18 cellular contexts compared by ENCODE assay signal in genomic region chr11:61806785-61807184, GRCh38. TPM values are rescaled to one million over a fixed set of nuclear protein-coding genes. Genes with fewer than 3 reads are reported as not detected.
A peak's percentile ranks its signal among the peaks of the same experiment; 100 is the strongest.
DNase-seq lines count a peak whose midpoint lies in the region; ATAC-seq, FAIRE-seq and TF ChIP-seq lines count a peak whose summit lies in the region.
"Had no signal": no experiment of that assay in that cellular context is flagged by ENCODE, and none has a peak within 500 bp of the region (broad histone marks: within the 10 kb centered on the region; RNA-seq: fewer than 3 reads in every experiment).

No MANE protein-coding gene starts in this region.

- WGBS in HepG2 (ENCODE audit: low lambda C conversion rate) = 97% methylated on average over 5 of the region's 5 CpGs
- 78% methylated on average over 5 of the region's 5 CpGs for WGBS in right lobe of liver (ENCODE audit: insufficient coverage, low coverage, low lambda C conversion rate, missing lambda C conversion rate)
- 89 to 98% (median 95%) methylated on average over 5 of the region's 5 CpGs for WGBS in spleen, 5 donors

- H3K27ac ChIP-seq in HepG2 (ENCODE audit: extremely low read length, insufficient read depth, low read length) = no peak overlapping the region
- no peak overlapping the region for H3K27ac ChIP-seq in right lobe of liver
- no peak overlapping the region for H3K27ac ChIP-seq in spleen
- H3K27ac ChIP-seq: BLaER1 had no signal

- no peaks in the 10 kb centered on the region for H3K79me2 ChIP-seq in HepG2 (ENCODE audit: insufficient read depth, low read length)

- POLR2A ChIA-PET in HepG2 (lab: Yijun Ruan, JAX) = interaction anchor here (1.8 kb wide), 1 partner anchor 8 kb away, joined by 6 read pairs; no protein-coding TSS in a partner anchor

- H3K27me3 ChIP-seq in HepG2 (ENCODE audit: control insufficient read depth in 1 of 2, insufficient read depth in 2 of 2, low read length in 2 of 2) = no peaks in the 10 kb centered on the region; a peak in 1 of 5 replicates
- no peaks in the 10 kb centered on the region for H3K27me3 ChIP-seq in right lobe of liver
- H3K27me3 ChIP-seq in spleen (replicated peaks in 1 of 7) = no peaks in the 10 kb centered on the region
- H3K27me3 ChIP-seq: BLaER1 had no signal

- H3K9me3 ChIP-seq in HepG2 (ENCODE audit: low read length) (no peaks in the 10 kb centered on the region), right lobe of liver (no peaks in the 10 kb centered on the region), spleen (no peaks in the 10 kb centered on the region)
- H3K9me3 ChIP-seq: BLaER1 had no signal

- H3K4me3 Mint-ChIP-seq in chondrocyte (ENCODE audit: unreplicated experiment) = no peak overlapping the region
- H3K4me3 Mint-ChIP-seq: CD14-positive monocyte; CD4-positive, alpha-beta memory T cell; GM23338; HFFc6 had no signal

- no peaks in the 10 kb centered on the region for H3K9me3 Mint-ChIP-seq in chondrocyte (ENCODE audit: low read depth)
- H3K9me3 Mint-ChIP-seq: CD4-positive, alpha-beta memory T cell; GM23338; HFFc6 had no signal

- no peak for FAIRE-seq in HepG2 (lab: Jason Lieb, UNC)
- FAIRE-seq in GM12891 (lab: Jason Lieb, UNC) = no peak
- FAIRE-seq in frontal cortex (lab: Jason Lieb, UNC) = no peak

- in situ Hi-C loops in HepG2 (cut with HindIII; ENCODE audit: extremely low pct_ligation_motif_present, low pct_unique_long_range_greater_than_20kb) = no loop called here

- H4K20me1 ChIP-seq in HepG2 (ENCODE audit: insufficient read depth, low read length) = no peaks in the 10 kb centered on the region

- TF ChIP-seq CTCF in HepG2 (CRISPR knock-in tag; IDR thresholded peaks at IDR 0.05) = no peak
- no peak for TF ChIP-seq CTCF in right lobe of liver (IDR thresholded peaks at IDR 0.05)
- no peak for TF ChIP-seq CTCF in chondrocyte (IDR thresholded peaks at IDR 0.05)
- no peak for TF ChIP-seq CTCF in spleen (IDR thresholded peaks at IDR 0.05 in 8 of 11, conservative IDR thresholded peaks at IDR 0.05 in 3 of 11)

- no peak for TF ChIP-seq RAD21 in HepG2 (CRISPR knock-in tag; IDR thresholded peaks at IDR 0.05)

- BruUV-seq in HepG2 (replicated peaks; lab: Mats Ljungman, UMichigan) = no TSS peak

- H3K27me3 Mint-ChIP-seq in chondrocyte (ENCODE audit: low read depth) = no peaks in the 10 kb centered on the region
- H3K27me3 Mint-ChIP-seq: CD4-positive, alpha-beta memory T cell had no signal

- H3K36me3 ChIP-seq in HepG2 (replicated peaks in 1 of 2; ENCODE audit: control insufficient read depth in 1 of 2, insufficient read depth in 2 of 2, low read length in 2 of 2) (peaks cover 33 to 92% of the 10 kb centered on the region in 2 experiments), right lobe of liver (peaks cover 0 to 31% (median 7%) of the 10 kb centered on the region in 4 donors), spleen (peaks cover 0 to 96% (median 15%) of the 10 kb centered on the region in 6 donors)

- ATAC-seq in HepG2 = no peak; the same call in 2 of the 3 replicates
- no peak for ATAC-seq in right lobe of liver
- ATAC-seq: GM23338, HCT116 had no signal

- no peak overlapping the region for H3K4me2 ChIP-seq in HepG2 (ENCODE audit: low read depth, low read length)
- H3K4me2 ChIP-seq: BLaER1, GM23338 had no signal

- no peak for TF ChIP-seq POLR2A in HepG2 (IDR thresholded peaks at IDR 0.05; ENCODE audit: insufficient read depth in 1 of 2, low read depth in 2 of 2, low read length in 2 of 2)
- no peak for TF ChIP-seq POLR2A in right lobe of liver (IDR thresholded peaks at IDR 0.05)
- no peak for TF ChIP-seq POLR2A in spleen (IDR thresholded peaks at IDR 0.05)
- no peak for TF ChIP-seq POLR2A in GM12891 (IDR thresholded peaks at IDR 0.05; ENCODE audit: low read depth, low read length)

- H3K4me1 Mint-ChIP-seq in chondrocyte (ENCODE audit: low read depth) = no peaks in the 10 kb centered on the region
- H3K4me1 Mint-ChIP-seq: CD4-positive, alpha-beta memory T cell; GM23338 had no signal

- intact Hi-C loops in HepG2 (cut with micrococcal nuclease; ENCODE audit: unreplicated experiment) = no loop called here
- intact Hi-C loops in right lobe of liver (cut with DNase I) = loop anchor here (10.0 kb wide), 2 partner anchors 78 to 88 kb away; partner anchors contain the start of gene FADS3 (in 1 of the 2)
- intact Hi-C loops in spleen (cut with DNase I; ENCODE audit: low total_unique reads) = no loop called here

- H3K4me1 ChIP-seq in HepG2 (ENCODE audit: insufficient read depth, low read length) (no peaks in the 10 kb centered on the region), right lobe of liver (no peaks in the 10 kb centered on the region), spleen (no peaks in the 10 kb centered on the region)
- H3K4me1 ChIP-seq: BLaER1 had no signal

- no peak overlapping the region for H2AFZ ChIP-seq in HepG2 (ENCODE audit: low read length)
- H2AFZ ChIP-seq: GM23338 had no signal

- TF ChIP-seq EP300 in HepG2 (IDR thresholded peaks at IDR 0.05; ENCODE audit: low read depth in 2 of 2, low read length in 2 of 2) (no peak), HepG2 (CRISPR knock-in tag; IDR thresholded peaks at IDR 0.05; ENCODE audit: borderline replicate concordance) (no peak)

- H3K36me3 Mint-ChIP-seq in chondrocyte (ENCODE audit: low read depth) = peaks cover 29% of the 10 kb centered on the region
- H3K36me3 Mint-ChIP-seq: CD4-positive, alpha-beta memory T cell had no signal

- CTCF ChIA-PET in HepG2 (lab: Yijun Ruan, JAX; ENCODE audit: low intra/inter-chr PET ratio, low total read pairs) = no interaction called here

- H3K9ac ChIP-seq in HepG2 (ENCODE audit: insufficient read depth, low read depth, low read length) = no peak overlapping the region
- H3K9ac ChIP-seq: BLaER1 had no signal

- H3K4me3 ChIP-seq in HepG2 (replicated peaks in 1 of 3; ENCODE audit: insufficient read depth in 1 of 3, low read depth in 2 of 3, low read length in 3 of 3) = no peak overlapping the region
- H3K4me3 ChIP-seq in right lobe of liver = no peak overlapping the region
- H3K4me3 ChIP-seq in spleen = no peak overlapping the region
- H3K4me3 ChIP-seq: BLaER1, GM23338 had no signal

- no peak for DNase-seq in HepG2 (ENCODE audit: low spot score)
- no peak for DNase-seq in right lobe of liver
- peak; percentile 35 for DNase-seq in chondrocyte (ENCODE audit: low spot score)
- DNase-seq in spleen = peak; percentile 30
- no peak for DNase-seq in mucosa of gallbladder (ENCODE audit: low spot score)
- DNase-seq in GM12891 (ENCODE audit: insufficient read length, low spot score) = no peak
- DNase-seq in frontal cortex (ENCODE audit: low spot score in 2 of 2) = no peak
- DNase-seq: 8988T; CD4-positive, alpha-beta memory T cell; DMS153; DMS79; GDM1; H7; HFFc6 had no signal

- H3K27ac Mint-ChIP-seq in chondrocyte (ENCODE audit: unreplicated experiment) = no peak overlapping the region
- H3K27ac Mint-ChIP-seq: GM23338, HFFc6 had no signal

RNA-seq across cellular contexts. Expression of gene FADS1, which starts 10.0 kb away (rescaled TPM):
- total RNA-seq in HepG2 (2016; rRNA removed; fragmentation: Illumina TruSeq; extraction: Trizol) = 65.8 and 108 TPM in 2 replicates
- 28.4 and 32.7 TPM in 2 replicates for total RNA-seq in HepG2 (2016; cell fraction: cytosol; rRNA removed; fragmentation: Illumina TruSeq; extraction: Trizol; ENCODE audit: low read depth)
- total RNA-seq in HepG2 (2016; cell fraction: insoluble cytoplasmic fraction; rRNA removed; fragmentation: Illumina TruSeq; extraction: Trizol) = 63.3 and 108 TPM in 2 replicates
- 64.5 and 65.2 TPM in 2 replicates for total RNA-seq in HepG2 (2016; cell fraction: membrane; rRNA removed; fragmentation: Illumina TruSeq; extraction: Trizol)
- 91.8 and 110 TPM in 2 replicates for total RNA-seq in HepG2 (2016; cell fraction: nucleus; rRNA removed; fragmentation: Illumina TruSeq; extraction: Trizol)
- polyA plus RNA-seq in HepG2 (2011; rRNA removed) = 91.8 and 98.4 TPM in 2 replicates
- 80.8 and 110 TPM in 2 replicates for polyA plus RNA-seq in HepG2 (2011; cell fraction: cytosol; rRNA removed)
- polyA plus RNA-seq in HepG2 (2011; cell fraction: nucleus; rRNA removed) = 56.1 and 66.5 TPM in 2 replicates
- polyA plus RNA-seq in HepG2 (2012) = 70.6 and 81.6 TPM in 2 replicates
- 18.4 and 22.5 TPM in 2 replicates for polyA plus RNA-seq in HepG2 (2016; cell fraction: cytosol; fragmentation: Illumina TruSeq; extraction: Trizol; ENCODE audit: low read depth)
- polyA plus RNA-seq in HepG2 (2016; cell fraction: insoluble cytoplasmic fraction; fragmentation: Illumina TruSeq; extraction: Trizol; ENCODE audit: low read depth) = 56.1 and 57.8 TPM in 2 replicates
- 34.4 and 36.5 TPM in 2 replicates for polyA plus RNA-seq in HepG2 (2016; cell fraction: membrane; fragmentation: Illumina TruSeq; extraction: Trizol; ENCODE audit: low read depth)
- 134 TPM in 2 replicates for polyA plus RNA-seq in HepG2 (2016; cell fraction: nucleus; fragmentation: Illumina TruSeq; extraction: Trizol; ENCODE audit: insufficient read depth, low read depth)
- 305 and 789 TPM in 2 replicates for polyA minus RNA-seq in HepG2 (2011; rRNA and poly(A)+ RNA removed; ENCODE audit: low replicate concordance)
- 108 and 118 TPM in 2 replicates for polyA minus RNA-seq in HepG2 (2011; cell fraction: cytosol; rRNA and poly(A)+ RNA removed)
- polyA minus RNA-seq in HepG2 (2011; cell fraction: nucleus; rRNA and poly(A)+ RNA removed) = 63.0 and 82.7 TPM in 2 replicates
- total RNA-seq in right lobe of liver = 10 to 100 TPM; 18.3 to 87.6 (median 34.8) TPM
- total RNA-seq in chondrocyte = 72.6 to 95.5 TPM (median 74.6 TPM) in 3 replicates
- 10 to 100 TPM in 6 of 7 donors, 1 to 10 TPM in 1; 8.6 to 25.6 (median 12.9) TPM for total RNA-seq in spleen
- polyA plus RNA-seq in spleen = 1 to 10 TPM; 2.2 to 6.7 (median 3.3) TPM
- 23.4 TPM for total RNA-seq in mucosa of gallbladder
- polyA plus RNA-seq in GM12891 (2012; ENCODE audit: low read depth, missing spikeins) = 9.4 TPM
- 81.9 TPM for total RNA-seq in frontal cortex

RNA-seq across cellular contexts. Expression of gene FEN1, which starts 14.1 kb away (rescaled TPM):
- total RNA-seq in HepG2 (2016; rRNA removed; fragmentation: Illumina TruSeq; extraction: Trizol) (102 and 116 TPM in 2 replicates), right lobe of liver (10 to 100 TPM in 2 of 6 experiments, 1 to 10 TPM in 4; 4.0 to 13.3 (median 5.4) TPM), chondrocyte (12.6 to 27.1 TPM (median 13.2 TPM) in 3 replicates), spleen (10 to 100 TPM in 5 of 7 donors, 1 to 10 TPM in 2; 8.9 to 17.2 (median 14.8) TPM), mucosa of gallbladder (7.7 TPM), frontal cortex (15.9 TPM)
- total RNA-seq in HepG2 (2016; cell fraction: cytosol; rRNA removed; fragmentation: Illumina TruSeq; extraction: Trizol; ENCODE audit: low read depth) = 9.9 and 12.9 TPM in 2 replicates
- 103 and 117 TPM in 2 replicates for total RNA-seq in HepG2 (2016; cell fraction: insoluble cytoplasmic fraction; rRNA removed; fragmentation: Illumina TruSeq; extraction: Trizol)
- total RNA-seq in HepG2 (2016; cell fraction: membrane; rRNA removed; fragmentation: Illumina TruSeq; extraction: Trizol) = 25.3 and 31.0 TPM in 2 replicates
- total RNA-seq in HepG2 (2016; cell fraction: nucleus; rRNA removed; fragmentation: Illumina TruSeq; extraction: Trizol) = 47.5 and 54.1 TPM in 2 replicates
- polyA plus RNA-seq in HepG2 (2011; rRNA removed) (10.9 and 12.4 TPM in 2 replicates), spleen (10 to 100 TPM in 2 of 3 donors, 1 to 10 TPM in 1; 7.3 to 16.7 (median 15.9) TPM)
- 11.9 and 14.6 TPM in 2 replicates for polyA plus RNA-seq in HepG2 (2011; cell fraction: cytosol; rRNA removed)
- polyA plus RNA-seq in HepG2 (2011; cell fraction: nucleus; rRNA removed) = 4.0 and 5.3 TPM in 2 replicates
- polyA plus RNA-seq in HepG2 (2012) = 11.2 and 20.0 TPM in 2 replicates
- polyA plus RNA-seq in HepG2 (2016; cell fraction: cytosol; fragmentation: Illumina TruSeq; extraction: Trizol; ENCODE audit: low read depth) = 5.2 and 7.1 TPM in 2 replicates
- 94.2 and 98.7 TPM in 2 replicates for polyA plus RNA-seq in HepG2 (2016; cell fraction: insoluble cytoplasmic fraction; fragmentation: Illumina TruSeq; extraction: Trizol; ENCODE audit: low read depth)
- polyA plus RNA-seq in HepG2 (2016; cell fraction: membrane; fragmentation: Illumina TruSeq; extraction: Trizol; ENCODE audit: low read depth) = 12.2 and 15.7 TPM in 2 replicates
- 60.2 and 63.1 TPM in 2 replicates for polyA plus RNA-seq in HepG2 (2016; cell fraction: nucleus; fragmentation: Illumina TruSeq; extraction: Trizol; ENCODE audit: insufficient read depth, low read depth)
- polyA minus RNA-seq in HepG2 (2011; rRNA and poly(A)+ RNA removed; ENCODE audit: low replicate concordance) = 25.3 and 218 TPM in 2 replicates
- 7.6 and 10.2 TPM in 2 replicates for polyA minus RNA-seq in HepG2 (2011; cell fraction: cytosol; rRNA and poly(A)+ RNA removed)
- 10.8 and 11.8 TPM in 2 replicates for polyA minus RNA-seq in HepG2 (2011; cell fraction: nucleus; rRNA and poly(A)+ RNA removed)
- 73.7 TPM for polyA plus RNA-seq in GM12891 (2012; ENCODE audit: low read depth, missing spikeins)

RNA-seq across cellular contexts. Expression of gene TMEM258, which starts 14.4 kb away (rescaled TPM):
- total RNA-seq in HepG2 (2016; rRNA removed; fragmentation: Illumina TruSeq; extraction: Trizol) = 164 and 175 TPM in 2 replicates
- 124 and 186 TPM in 2 replicates for total RNA-seq in HepG2 (2016; cell fraction: cytosol; rRNA removed; fragmentation: Illumina TruSeq; extraction: Trizol; ENCODE audit: low read depth)
- total RNA-seq in HepG2 (2016; cell fraction: insoluble cytoplasmic fraction; rRNA removed; fragmentation: Illumina TruSeq; extraction: Trizol) = 157 and 180 TPM in 2 replicates
- total RNA-seq in HepG2 (2016; cell fraction: membrane; rRNA removed; fragmentation: Illumina TruSeq; extraction: Trizol) = 166 and 206 TPM in 2 replicates
- 83.5 and 96.3 TPM in 2 replicates for total RNA-seq in HepG2 (2016; cell fraction: nucleus; rRNA removed; fragmentation: Illumina TruSeq; extraction: Trizol)
- 363 and 424 TPM in 2 replicates for polyA plus RNA-seq in HepG2 (2011; rRNA removed)
- polyA plus RNA-seq in HepG2 (2011; cell fraction: cytosol; rRNA removed) = 333 and 381 TPM in 2 replicates
- 70.6 and 77.2 TPM in 2 replicates for polyA plus RNA-seq in HepG2 (2011; cell fraction: nucleus; rRNA removed)
- polyA plus RNA-seq in HepG2 (2012) = 225 and 301 TPM in 2 replicates
- polyA plus RNA-seq in HepG2 (2016; cell fraction: cytosol; fragmentation: Illumina TruSeq; extraction: Trizol; ENCODE audit: low read depth) = 181 and 226 TPM in 2 replicates
- 187 and 188 TPM in 2 replicates for polyA plus RNA-seq in HepG2 (2016; cell fraction: insoluble cytoplasmic fraction; fragmentation: Illumina TruSeq; extraction: Trizol; ENCODE audit: low read depth)
- 185 and 215 TPM in 2 replicates for polyA plus RNA-seq in HepG2 (2016; cell fraction: membrane; fragmentation: Illumina TruSeq; extraction: Trizol; ENCODE audit: low read depth)
- 173 and 175 TPM in 2 replicates for polyA plus RNA-seq in HepG2 (2016; cell fraction: nucleus; fragmentation: Illumina TruSeq; extraction: Trizol; ENCODE audit: insufficient read depth, low read depth)
- polyA minus RNA-seq in HepG2 (2011; rRNA and poly(A)+ RNA removed; ENCODE audit: low replicate concordance) = 153 and 413 TPM in 2 replicates
- 79.2 and 82.2 TPM in 2 replicates for polyA minus RNA-seq in HepG2 (2011; cell fraction: cytosol; rRNA and poly(A)+ RNA removed)
- polyA minus RNA-seq in HepG2 (2011; cell fraction: nucleus; rRNA and poly(A)+ RNA removed) = 54.3 and 55.7 TPM in 2 replicates
- 10 to 100 TPM; 31.6 to 74.5 (median 55.3) TPM for total RNA-seq in right lobe of liver
- total RNA-seq in chondrocyte = 103 to 133 TPM (median 106 TPM) in 3 replicates
- total RNA-seq in spleen = 10 to 100 TPM; 52.4 to 85.2 (median 62.0) TPM
- polyA plus RNA-seq in spleen = 100 to 1,000 TPM; 122 to 185 (median 125) TPM
- 116 TPM for total RNA-seq in mucosa of gallbladder
- 340 TPM for polyA plus RNA-seq in GM12891 (2012; ENCODE audit: low read depth, missing spikeins)
- total RNA-seq in frontal cortex = 62.4 TPM

RNA-seq across cellular contexts. Expression of gene FADS2, which starts 21.3 kb away (rescaled TPM):
- 54.7 and 124 TPM in 2 replicates for total RNA-seq in HepG2 (2016; rRNA removed; fragmentation: Illumina TruSeq; extraction: Trizol)
- total RNA-seq in HepG2 (2016; cell fraction: cytosol; rRNA removed; fragmentation: Illumina TruSeq; extraction: Trizol; ENCODE audit: low read depth) = 17.6 and 17.8 TPM in 2 replicates
- total RNA-seq in HepG2 (2016; cell fraction: insoluble cytoplasmic fraction; rRNA removed; fragmentation: Illumina TruSeq; extraction: Trizol) = 51.3 and 120 TPM in 2 replicates
- 42.1 and 45.1 TPM in 2 replicates for total RNA-seq in HepG2 (2016; cell fraction: membrane; rRNA removed; fragmentation: Illumina TruSeq; extraction: Trizol)
- total RNA-seq in HepG2 (2016; cell fraction: nucleus; rRNA removed; fragmentation: Illumina TruSeq; extraction: Trizol) = 103 and 115 TPM in 2 replicates
- 90.1 and 125 TPM in 2 replicates for polyA plus RNA-seq in HepG2 (2011; rRNA removed)
- 66.9 and 93.5 TPM in 2 replicates for polyA plus RNA-seq in HepG2 (2011; cell fraction: cytosol; rRNA removed)
- polyA plus RNA-seq in HepG2 (2011; cell fraction: nucleus; rRNA removed) = 77.8 and 97.6 TPM in 2 replicates
- polyA plus RNA-seq in HepG2 (2012) = 111 and 112 TPM in 2 replicates
- 16.3 and 18.5 TPM in 2 replicates for polyA plus RNA-seq in HepG2 (2016; cell fraction: cytosol; fragmentation: Illumina TruSeq; extraction: Trizol; ENCODE audit: low read depth)
- 43.7 and 53.6 TPM in 2 replicates for polyA plus RNA-seq in HepG2 (2016; cell fraction: insoluble cytoplasmic fraction; fragmentation: Illumina TruSeq; extraction: Trizol; ENCODE audit: low read depth)
- polyA plus RNA-seq in HepG2 (2016; cell fraction: membrane; fragmentation: Illumina TruSeq; extraction: Trizol; ENCODE audit: low read depth) = 27.1 and 32.3 TPM in 2 replicates
- polyA plus RNA-seq in HepG2 (2016; cell fraction: nucleus; fragmentation: Illumina TruSeq; extraction: Trizol; ENCODE audit: insufficient read depth, low read depth) = 153 and 164 TPM in 2 replicates
- 240 and 324 TPM in 2 replicates for polyA minus RNA-seq in HepG2 (2011; rRNA and poly(A)+ RNA removed; ENCODE audit: low replicate concordance)
- polyA minus RNA-seq in HepG2 (2011; cell fraction: cytosol; rRNA and poly(A)+ RNA removed) = 65.5 and 71.3 TPM in 2 replicates
- polyA minus RNA-seq in HepG2 (2011; cell fraction: nucleus; rRNA and poly(A)+ RNA removed) = 23.2 and 36.6 TPM in 2 replicates
- total RNA-seq in right lobe of liver = 100 to 1,000 TPM in 4 of 6 experiments, 1 to 10 TPM in 2; 4.2 to 166 (median 110) TPM
- 202 to 315 TPM (median 297 TPM) in 3 replicates for total RNA-seq in chondrocyte
- total RNA-seq in spleen = 10 to 100 TPM in 5 of 7 donors, 1 to 10 TPM in 2; 2.8 to 20.6 (median 11.1) TPM
- 10 to 100 TPM in 2 of 3 donors, 1 to 10 TPM in 1; 5.5 to 16.8 (median 14.6) TPM for polyA plus RNA-seq in spleen
- total RNA-seq in mucosa of gallbladder = 34.5 TPM
- 85.3 TPM for polyA plus RNA-seq in GM12891 (2012; ENCODE audit: low read depth, missing spikeins)
- total RNA-seq in frontal cortex = 121 TPM

RNA-seq across cellular contexts. Expression of gene MYRF, which starts 54.3 kb away (rescaled TPM):
- total RNA-seq in HepG2 (2016; rRNA removed; fragmentation: Illumina TruSeq; extraction: Trizol) (7.9 and 10.2 TPM in 2 replicates), right lobe of liver (10 to 100 TPM in 5 of 6 experiments, 1 to 10 TPM in 1; 7.6 to 16.4 (median 11.6) TPM), chondrocyte (1.6 to 1.7 TPM in 2 of 3 replicates, not detected in the other), spleen (1 to 10 TPM in 1 of 7 donors, under 1 TPM in 6; 0.32 to 1.5 (median 0.79) TPM), mucosa of gallbladder (320 TPM), frontal cortex (0.82 TPM)
- total RNA-seq in HepG2 (2016; cell fraction: cytosol; rRNA removed; fragmentation: Illumina TruSeq; extraction: Trizol; ENCODE audit: low read depth) = 6.6 and 7.4 TPM in 2 replicates
- 6.8 and 10.3 TPM in 2 replicates for total RNA-seq in HepG2 (2016; cell fraction: insoluble cytoplasmic fraction; rRNA removed; fragmentation: Illumina TruSeq; extraction: Trizol)
- 8.2 and 8.5 TPM in 2 replicates for total RNA-seq in HepG2 (2016; cell fraction: membrane; rRNA removed; fragmentation: Illumina TruSeq; extraction: Trizol)
- 16.7 and 20.6 TPM in 2 replicates for total RNA-seq in HepG2 (2016; cell fraction: nucleus; rRNA removed; fragmentation: Illumina TruSeq; extraction: Trizol)
- polyA plus RNA-seq in HepG2 (2011; rRNA removed) (25.9 and 33.2 TPM in 2 replicates), spleen (under 1 TPM; 0.15 to 0.50 (median 0.45) TPM)
- 17.4 and 19.1 TPM in 2 replicates for polyA plus RNA-seq in HepG2 (2011; cell fraction: cytosol; rRNA removed)
- 140 and 154 TPM in 2 replicates for polyA plus RNA-seq in HepG2 (2011; cell fraction: nucleus; rRNA removed)
- 27.5 and 41.4 TPM in 2 replicates for polyA plus RNA-seq in HepG2 (2012)
- polyA plus RNA-seq in HepG2 (2016; cell fraction: cytosol; fragmentation: Illumina TruSeq; extraction: Trizol; ENCODE audit: low read depth) = 1.8 and 2.1 TPM in 2 replicates
- 12.8 and 17.2 TPM in 2 replicates for polyA plus RNA-seq in HepG2 (2016; cell fraction: insoluble cytoplasmic fraction; fragmentation: Illumina TruSeq; extraction: Trizol; ENCODE audit: low read depth)
- 5.7 and 6.2 TPM in 2 replicates for polyA plus RNA-seq in HepG2 (2016; cell fraction: membrane; fragmentation: Illumina TruSeq; extraction: Trizol; ENCODE audit: low read depth)
- 69.8 and 76.1 TPM in 2 replicates for polyA plus RNA-seq in HepG2 (2016; cell fraction: nucleus; fragmentation: Illumina TruSeq; extraction: Trizol; ENCODE audit: insufficient read depth, low read depth)
- 2.9 and 52.2 TPM in 2 replicates for polyA minus RNA-seq in HepG2 (2011; rRNA and poly(A)+ RNA removed; ENCODE audit: low replicate concordance)
- polyA minus RNA-seq in HepG2 (2011; cell fraction: cytosol; rRNA and poly(A)+ RNA removed) = 27.3 and 36.7 TPM in 2 replicates
- 39.0 and 39.4 TPM in 2 replicates for polyA minus RNA-seq in HepG2 (2011; cell fraction: nucleus; rRNA and poly(A)+ RNA removed)
- 0.83 TPM for polyA plus RNA-seq in GM12891 (2012; ENCODE audit: low read depth, missing spikeins)

Comparison
In these comparisons a context has a peak if more than half of its experiments do, and no peak if none do; other contexts are left out.
1. intact Hi-C loops: an anchor here in right lobe of liver (10.0 kb wide); none called in HepG2 and spleen.
2. DNase-seq: peak in chondrocyte (single experiment) and spleen (single experiment); none in HepG2 (single experiment), right lobe of liver (0 of 3), mucosa of gallbladder (single experiment), GM12891 (single experiment) and frontal cortex (0 of 2).